ENCODE assay signal across 1 cellular context in the genomic region with DNA sequence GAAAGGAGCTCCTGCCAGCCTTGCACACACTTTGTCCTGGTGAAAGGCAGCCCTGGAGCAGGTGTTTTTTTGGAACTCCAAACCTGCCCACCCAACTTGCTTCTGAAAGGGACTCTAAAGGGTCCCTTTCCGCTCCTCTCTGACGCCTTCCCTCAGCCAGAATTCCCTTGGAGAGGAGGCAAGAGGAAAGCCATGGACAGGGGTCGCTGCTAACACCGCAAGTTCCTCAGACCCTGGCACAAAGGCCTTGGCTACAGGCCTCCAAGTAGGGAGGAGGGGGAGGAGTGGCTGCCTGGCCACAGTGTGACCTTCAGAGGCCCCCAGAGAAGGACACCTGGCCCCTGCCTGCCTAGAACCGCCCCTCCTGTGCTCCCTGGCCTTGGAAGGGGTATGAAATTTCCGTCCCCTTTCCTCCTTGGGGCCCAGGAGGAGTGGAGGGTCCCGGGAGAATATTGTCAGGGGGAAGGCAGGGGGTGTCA.
TF ChIP-seq lines count a peak whose summit lies in the region.

No MANE protein-coding gene starts in this region.

TF ChIP-seq in HepG2, 621 proteins besides CTCF, POLR2A, EP300 and RAD21 (continued from another document and continues in another):
- TF ChIP-seq, protein P1, sequence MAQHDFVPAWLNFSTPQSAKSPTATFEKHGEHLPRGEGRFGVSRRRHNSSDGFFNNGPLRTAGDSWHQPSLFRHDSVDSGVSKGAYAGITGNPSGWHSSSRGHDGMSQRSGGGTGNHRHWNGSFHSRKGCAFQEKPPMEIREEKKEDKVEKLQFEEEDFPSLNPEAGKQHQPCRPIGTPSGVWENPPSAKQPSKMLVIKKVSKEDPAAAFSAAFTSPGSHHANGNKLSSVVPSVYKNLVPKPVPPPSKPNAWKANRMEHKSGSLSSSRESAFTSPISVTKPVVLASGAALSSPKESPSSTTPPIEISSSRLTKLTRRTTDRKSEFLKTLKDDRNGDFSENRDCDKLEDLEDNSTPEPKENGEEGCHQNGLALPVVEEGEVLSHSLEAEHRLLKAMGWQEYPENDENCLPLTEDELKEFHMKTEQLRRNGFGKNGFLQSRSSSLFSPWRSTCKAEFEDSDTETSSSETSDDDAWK (CRISPR knock-in tag; IDR thresholded peaks at IDR 0.05) = no peak
- TF ChIP-seq, protein P2, sequence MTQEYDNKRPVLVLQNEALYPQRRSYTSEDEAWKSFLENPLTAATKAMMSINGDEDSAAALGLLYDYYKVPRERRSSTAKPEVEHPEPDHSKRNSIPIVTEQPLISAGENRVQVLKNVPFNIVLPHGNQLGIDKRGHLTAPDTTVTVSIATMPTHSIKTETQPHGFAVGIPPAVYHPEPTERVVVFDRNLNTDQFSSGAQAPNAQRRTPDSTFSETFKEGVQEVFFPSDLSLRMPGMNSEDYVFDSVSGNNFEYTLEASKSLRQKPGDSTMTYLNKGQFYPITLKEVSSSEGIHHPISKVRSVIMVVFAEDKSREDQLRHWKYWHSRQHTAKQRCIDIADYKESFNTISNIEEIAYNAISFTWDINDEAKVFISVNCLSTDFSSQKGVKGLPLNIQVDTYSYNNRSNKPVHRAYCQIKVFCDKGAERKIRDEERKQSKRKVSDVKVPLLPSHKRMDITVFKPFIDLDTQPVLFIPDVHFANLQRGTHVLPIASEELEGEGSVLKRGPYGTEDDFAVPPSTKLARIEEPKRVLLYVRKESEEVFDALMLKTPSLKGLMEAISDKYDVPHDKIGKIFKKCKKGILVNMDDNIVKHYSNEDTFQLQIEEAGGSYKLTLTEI (CRISPR knock-in tag; conservative IDR thresholded peaks at IDR 0.05) = no peak
- no peak for TF ChIP-seq ELF1 (CRISPR knock-in tag; IDR thresholded peaks at IDR 0.05)
- 0 out of 2 replicates have a peak, but pooled peaks have one; percentile 4 for TF ChIP-seq ZNF782 (CRISPR knock-in tag; IDR thresholded peaks at IDR 0.05; ENCODE audit: borderline replicate concordance)
- TF ChIP-seq FOXA3 (CRISPR knock-in tag; IDR thresholded peaks at IDR 0.05) = no peak
- TF ChIP-seq, protein P3, sequence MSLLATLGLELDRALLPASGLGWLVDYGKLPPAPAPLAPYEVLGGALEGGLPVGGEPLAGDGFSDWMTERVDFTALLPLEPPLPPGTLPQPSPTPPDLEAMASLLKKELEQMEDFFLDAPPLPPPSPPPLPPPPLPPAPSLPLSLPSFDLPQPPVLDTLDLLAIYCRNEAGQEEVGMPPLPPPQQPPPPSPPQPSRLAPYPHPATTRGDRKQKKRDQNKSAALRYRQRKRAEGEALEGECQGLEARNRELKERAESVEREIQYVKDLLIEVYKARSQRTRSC (CRISPR knock-in tag; IDR thresholded peaks at IDR 0.05; ENCODE audit: low read depth) = no peak
- no peak for TF ChIP-seq ZFP41 (CRISPR knock-in tag; IDR thresholded peaks at IDR 0.05; ENCODE audit: borderline replicate concordance)
- TF ChIP-seq, protein P4, sequence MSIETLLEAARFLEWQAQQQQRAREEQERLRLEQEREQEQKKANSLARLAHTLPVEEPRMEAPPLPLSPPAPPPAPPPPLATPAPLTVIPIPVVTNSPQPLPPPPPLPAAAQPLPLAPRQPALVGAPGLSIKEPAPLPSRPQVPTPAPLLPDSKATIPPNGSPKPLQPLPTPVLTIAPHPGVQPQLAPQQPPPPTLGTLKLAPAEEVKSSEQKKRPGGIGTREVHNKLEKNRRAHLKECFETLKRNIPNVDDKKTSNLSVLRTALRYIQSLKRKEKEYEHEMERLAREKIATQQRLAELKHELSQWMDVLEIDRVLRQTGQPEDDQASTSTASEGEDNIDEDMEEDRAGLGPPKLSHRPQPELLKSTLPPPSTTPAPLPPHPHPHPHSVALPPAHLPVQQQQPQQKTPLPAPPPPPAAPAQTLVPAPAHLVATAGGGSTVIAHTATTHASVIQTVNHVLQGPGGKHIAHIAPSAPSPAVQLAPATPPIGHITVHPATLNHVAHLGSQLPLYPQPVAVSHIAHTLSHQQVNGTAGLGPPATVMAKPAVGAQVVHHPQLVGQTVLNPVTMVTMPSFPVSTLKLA (IDR thresholded peaks at IDR 0.05) = no peak
- no peak for TF ChIP-seq NAIF1 (CRISPR knock-in tag; IDR thresholded peaks at IDR 0.05; ENCODE audit: borderline replicate concordance)
- TF ChIP-seq, protein P5, sequence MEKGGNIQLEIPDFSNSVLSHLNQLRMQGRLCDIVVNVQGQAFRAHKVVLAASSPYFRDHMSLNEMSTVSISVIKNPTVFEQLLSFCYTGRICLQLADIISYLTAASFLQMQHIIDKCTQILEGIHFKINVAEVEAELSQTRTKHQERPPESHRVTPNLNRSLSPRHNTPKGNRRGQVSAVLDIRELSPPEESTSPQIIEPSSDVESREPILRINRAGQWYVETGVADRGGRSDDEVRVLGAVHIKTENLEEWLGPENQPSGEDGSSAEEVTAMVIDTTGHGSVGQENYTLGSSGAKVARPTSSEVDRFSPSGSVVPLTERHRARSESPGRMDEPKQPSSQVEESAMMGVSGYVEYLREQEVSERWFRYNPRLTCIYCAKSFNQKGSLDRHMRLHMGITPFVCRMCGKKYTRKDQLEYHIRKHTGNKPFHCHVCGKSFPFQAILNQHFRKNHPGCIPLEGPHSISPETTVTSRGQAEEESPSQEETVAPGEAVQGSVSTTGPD (CRISPR knock-in tag; IDR thresholded peaks at IDR 0.05) = no peak
- TF ChIP-seq, protein P6, sequence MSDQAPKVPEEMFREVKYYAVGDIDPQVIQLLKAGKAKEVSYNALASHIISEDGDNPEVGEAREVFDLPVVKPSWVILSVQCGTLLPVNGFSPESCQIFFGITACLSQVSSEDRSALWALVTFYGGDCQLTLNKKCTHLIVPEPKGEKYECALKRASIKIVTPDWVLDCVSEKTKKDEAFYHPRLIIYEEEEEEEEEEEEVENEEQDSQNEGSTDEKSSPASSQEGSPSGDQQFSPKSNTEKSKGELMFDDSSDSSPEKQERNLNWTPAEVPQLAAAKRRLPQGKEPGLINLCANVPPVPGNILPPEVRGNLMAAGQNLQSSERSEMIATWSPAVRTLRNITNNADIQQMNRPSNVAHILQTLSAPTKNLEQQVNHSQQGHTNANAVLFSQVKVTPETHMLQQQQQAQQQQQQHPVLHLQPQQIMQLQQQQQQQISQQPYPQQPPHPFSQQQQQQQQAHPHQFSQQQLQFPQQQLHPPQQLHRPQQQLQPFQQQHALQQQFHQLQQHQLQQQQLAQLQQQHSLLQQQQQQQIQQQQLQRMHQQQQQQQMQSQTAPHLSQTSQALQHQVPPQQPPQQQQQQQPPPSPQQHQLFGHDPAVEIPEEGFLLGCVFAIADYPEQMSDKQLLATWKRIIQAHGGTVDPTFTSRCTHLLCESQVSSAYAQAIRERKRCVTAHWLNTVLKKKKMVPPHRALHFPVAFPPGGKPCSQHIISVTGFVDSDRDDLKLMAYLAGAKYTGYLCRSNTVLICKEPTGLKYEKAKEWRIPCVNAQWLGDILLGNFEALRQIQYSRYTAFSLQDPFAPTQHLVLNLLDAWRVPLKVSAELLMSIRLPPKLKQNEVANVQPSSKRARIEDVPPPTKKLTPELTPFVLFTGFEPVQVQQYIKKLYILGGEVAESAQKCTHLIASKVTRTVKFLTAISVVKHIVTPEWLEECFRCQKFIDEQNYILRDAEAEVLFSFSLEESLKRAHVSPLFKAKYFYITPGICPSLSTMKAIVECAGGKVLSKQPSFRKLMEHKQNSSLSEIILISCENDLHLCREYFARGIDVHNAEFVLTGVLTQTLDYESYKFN (CRISPR knock-in tag; conservative IDR thresholded peaks at IDR 0.05) = no peak; the same call in 1 of the 2 replicates
- TF ChIP-seq KDM5B (CRISPR knock-in tag; IDR thresholded peaks at IDR 0.05; ENCODE audit: borderline replicate concordance) = no peak
- TF ChIP-seq ZFYVE20 (CRISPR knock-in tag; IDR thresholded peaks at IDR 0.05; ENCODE audit: borderline replicate concordance, low read depth) = no peak
- TF ChIP-seq MEIS1 (CRISPR knock-in tag; IDR thresholded peaks at IDR 0.05; ENCODE audit: borderline replicate concordance) = no peak
- no peak for TF ChIP-seq TARDBP (CRISPR knock-in tag; IDR thresholded peaks at IDR 0.05)
- TF ChIP-seq KDM2A (CRISPR knock-in tag; IDR thresholded peaks at IDR 0.05; ENCODE audit: borderline replicate concordance, low read depth) = no peak; the same call in 1 of the 2 replicates
- TF ChIP-seq, protein P7, sequence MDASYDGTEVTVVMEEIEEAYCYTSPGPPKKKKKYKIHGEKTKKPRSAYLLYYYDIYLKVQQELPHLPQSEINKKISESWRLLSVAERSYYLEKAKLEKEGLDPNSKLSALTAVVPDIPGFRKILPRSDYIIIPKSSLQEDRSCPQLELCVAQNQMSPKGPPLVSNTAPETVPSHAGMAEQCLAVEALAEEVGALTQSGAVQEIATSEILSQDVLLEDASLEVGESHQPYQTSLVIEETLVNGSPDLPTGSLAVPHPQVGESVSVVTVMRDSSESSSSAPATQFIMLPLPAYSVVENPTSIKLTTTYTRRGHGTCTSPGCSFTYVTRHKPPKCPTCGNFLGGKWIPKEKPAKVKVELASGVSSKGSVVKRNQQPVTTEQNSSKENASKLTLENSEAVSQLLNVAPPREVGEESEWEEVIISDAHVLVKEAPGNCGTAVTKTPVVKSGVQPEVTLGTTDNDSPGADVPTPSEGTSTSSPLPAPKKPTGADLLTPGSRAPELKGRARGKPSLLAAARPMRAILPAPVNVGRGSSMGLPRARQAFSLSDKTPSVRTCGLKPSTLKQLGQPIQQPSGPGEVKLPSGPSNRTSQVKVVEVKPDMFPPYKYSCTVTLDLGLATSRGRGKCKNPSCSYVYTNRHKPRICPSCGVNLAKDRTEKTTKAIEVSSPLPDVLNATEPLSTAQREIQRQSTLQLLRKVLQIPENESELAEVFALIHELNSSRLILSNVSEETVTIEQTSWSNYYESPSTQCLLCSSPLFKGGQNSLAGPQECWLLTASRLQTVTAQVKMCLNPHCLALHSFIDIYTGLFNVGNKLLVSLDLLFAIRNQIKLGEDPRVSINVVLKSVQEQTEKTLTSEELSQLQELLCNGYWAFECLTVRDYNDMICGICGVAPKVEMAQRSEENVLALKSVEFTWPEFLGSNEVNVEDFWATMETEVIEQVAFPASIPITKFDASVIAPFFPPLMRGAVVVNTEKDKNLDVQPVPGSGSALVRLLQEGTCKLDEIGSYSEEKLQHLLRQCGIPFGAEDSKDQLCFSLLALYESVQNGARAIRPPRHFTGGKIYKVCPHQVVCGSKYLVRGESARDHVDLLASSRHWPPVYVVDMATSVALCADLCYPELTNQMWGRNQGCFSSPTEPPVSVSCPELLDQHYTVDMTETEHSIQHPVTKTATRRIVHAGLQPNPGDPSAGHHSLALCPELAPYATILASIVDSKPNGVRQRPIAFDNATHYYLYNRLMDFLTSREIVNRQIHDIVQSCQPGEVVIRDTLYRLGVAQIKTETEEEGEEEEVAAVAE (CRISPR knock-in tag; IDR thresholded peaks at IDR 0.05; ENCODE audit: borderline replicate concordance) = no peak
- no peak for TF ChIP-seq GLI4 (CRISPR knock-in tag; IDR thresholded peaks at IDR 0.05; ENCODE audit: borderline replicate concordance)
- TF ChIP-seq, protein P8, sequence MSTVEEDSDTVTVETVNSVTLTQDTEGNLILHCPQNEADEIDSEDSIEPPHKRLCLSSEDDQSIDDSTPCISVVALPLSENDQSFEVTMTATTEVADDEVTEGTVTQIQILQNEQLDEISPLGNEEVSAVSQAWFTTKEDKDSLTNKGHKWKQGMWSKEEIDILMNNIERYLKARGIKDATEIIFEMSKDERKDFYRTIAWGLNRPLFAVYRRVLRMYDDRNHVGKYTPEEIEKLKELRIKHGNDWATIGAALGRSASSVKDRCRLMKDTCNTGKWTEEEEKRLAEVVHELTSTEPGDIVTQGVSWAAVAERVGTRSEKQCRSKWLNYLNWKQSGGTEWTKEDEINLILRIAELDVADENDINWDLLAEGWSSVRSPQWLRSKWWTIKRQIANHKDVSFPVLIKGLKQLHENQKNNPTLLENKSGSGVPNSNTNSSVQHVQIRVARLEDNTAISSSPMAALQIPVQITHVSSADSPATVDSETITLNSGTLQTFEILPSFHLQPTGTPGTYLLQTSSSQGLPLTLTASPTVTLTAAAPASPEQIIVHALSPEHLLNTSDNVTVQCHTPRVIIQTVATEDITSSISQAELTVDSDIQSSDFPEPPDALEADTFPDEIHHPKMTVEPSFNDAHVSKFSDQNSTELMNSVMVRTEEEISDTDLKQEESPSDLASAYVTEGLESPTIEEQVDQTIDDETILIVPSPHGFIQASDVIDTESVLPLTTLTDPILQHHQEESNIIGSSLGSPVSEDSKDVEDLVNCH (CRISPR knock-in tag; IDR thresholded peaks at IDR 0.05) = no peak
- TF ChIP-seq, protein P9, sequence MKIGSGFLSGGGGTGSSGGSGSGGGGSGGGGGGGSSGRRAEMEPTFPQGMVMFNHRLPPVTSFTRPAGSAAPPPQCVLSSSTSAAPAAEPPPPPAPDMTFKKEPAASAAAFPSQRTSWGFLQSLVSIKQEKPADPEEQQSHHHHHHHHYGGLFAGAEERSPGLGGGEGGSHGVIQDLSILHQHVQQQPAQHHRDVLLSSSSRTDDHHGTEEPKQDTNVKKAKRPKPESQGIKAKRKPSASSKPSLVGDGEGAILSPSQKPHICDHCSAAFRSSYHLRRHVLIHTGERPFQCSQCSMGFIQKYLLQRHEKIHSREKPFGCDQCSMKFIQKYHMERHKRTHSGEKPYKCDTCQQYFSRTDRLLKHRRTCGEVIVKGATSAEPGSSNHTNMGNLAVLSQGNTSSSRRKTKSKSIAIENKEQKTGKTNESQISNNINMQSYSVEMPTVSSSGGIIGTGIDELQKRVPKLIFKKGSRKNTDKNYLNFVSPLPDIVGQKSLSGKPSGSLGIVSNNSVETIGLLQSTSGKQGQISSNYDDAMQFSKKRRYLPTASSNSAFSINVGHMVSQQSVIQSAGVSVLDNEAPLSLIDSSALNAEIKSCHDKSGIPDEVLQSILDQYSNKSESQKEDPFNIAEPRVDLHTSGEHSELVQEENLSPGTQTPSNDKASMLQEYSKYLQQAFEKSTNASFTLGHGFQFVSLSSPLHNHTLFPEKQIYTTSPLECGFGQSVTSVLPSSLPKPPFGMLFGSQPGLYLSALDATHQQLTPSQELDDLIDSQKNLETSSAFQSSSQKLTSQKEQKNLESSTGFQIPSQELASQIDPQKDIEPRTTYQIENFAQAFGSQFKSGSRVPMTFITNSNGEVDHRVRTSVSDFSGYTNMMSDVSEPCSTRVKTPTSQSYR (CRISPR knock-in tag; IDR thresholded peaks at IDR 0.05; ENCODE audit: borderline replicate concordance) = peak; percentile 78
- no peak for TF ChIP-seq ZSCAN29 (CRISPR knock-in tag; conservative IDR thresholded peaks at IDR 0.05)
- no peak for TF ChIP-seq MXI1 (IDR thresholded peaks at IDR 0.05; ENCODE audit: borderline replicate concordance, low read depth, low read length)
- TF ChIP-seq ZNF547 (CRISPR knock-in tag; IDR thresholded peaks at IDR 0.05) = no peak
- peak; percentile 47; the same call in 1 of the 2 replicates for TF ChIP-seq SNAI1 (CRISPR knock-in tag; IDR thresholded peaks at IDR 0.05; ENCODE audit: borderline replicate concordance)
- TF ChIP-seq, protein P10, sequence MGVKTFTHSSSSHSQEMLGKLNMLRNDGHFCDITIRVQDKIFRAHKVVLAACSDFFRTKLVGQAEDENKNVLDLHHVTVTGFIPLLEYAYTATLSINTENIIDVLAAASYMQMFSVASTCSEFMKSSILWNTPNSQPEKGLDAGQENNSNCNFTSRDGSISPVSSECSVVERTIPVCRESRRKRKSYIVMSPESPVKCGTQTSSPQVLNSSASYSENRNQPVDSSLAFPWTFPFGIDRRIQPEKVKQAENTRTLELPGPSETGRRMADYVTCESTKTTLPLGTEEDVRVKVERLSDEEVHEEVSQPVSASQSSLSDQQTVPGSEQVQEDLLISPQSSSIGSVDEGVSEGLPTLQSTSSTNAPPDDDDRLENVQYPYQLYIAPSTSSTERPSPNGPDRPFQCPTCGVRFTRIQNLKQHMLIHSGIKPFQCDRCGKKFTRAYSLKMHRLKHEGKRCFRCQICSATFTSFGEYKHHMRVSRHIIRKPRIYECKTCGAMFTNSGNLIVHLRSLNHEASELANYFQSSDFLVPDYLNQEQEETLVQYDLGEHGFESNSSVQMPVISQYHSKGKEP (CRISPR knock-in tag; IDR thresholded peaks at IDR 0.05) = no peak
- TF ChIP-seq NFRKB (IDR thresholded peaks at IDR 0.05) = no peak
- peak; percentile 17; the same call in 1 of the 2 replicates for TF ChIP-seq PITX1 (CRISPR knock-in tag; IDR thresholded peaks at IDR 0.05)
- no peak; the same call in 1 of the 2 replicates for TF ChIP-seq SMAD3 (CRISPR knock-in tag; IDR thresholded peaks at IDR 0.05)
- TF ChIP-seq RBFOX2 (IDR thresholded peaks at IDR 0.05; ENCODE audit: low read depth, low read length) = no peak
- no peak for TF ChIP-seq PTBP1 (IDR thresholded peaks at IDR 0.05; ENCODE audit: low read depth, low read length, poor library complexity, severe bottlenecking)
- TF ChIP-seq SMC3 (IDR thresholded peaks at IDR 0.05; ENCODE audit: low read length) = no peak
